Comparison of ENCODE assay signal across 22 cellular contexts in the genomic region with DNA sequence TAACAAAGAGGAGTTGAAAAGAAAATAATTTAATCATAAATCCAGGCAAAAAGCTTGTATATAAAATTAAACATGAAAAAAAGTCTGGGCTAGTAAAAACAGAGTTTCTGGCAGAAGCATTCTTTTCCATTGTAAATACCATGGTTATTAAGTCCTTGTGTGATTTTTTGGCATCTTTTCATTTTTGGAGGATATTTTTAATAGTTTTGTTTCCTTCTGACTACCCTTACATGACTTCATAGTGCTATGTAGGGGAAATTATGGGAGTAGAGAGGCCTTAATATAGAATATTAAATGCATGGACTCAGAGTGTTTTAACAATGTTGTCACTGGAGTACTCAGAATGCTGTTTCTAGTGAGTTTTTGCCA.
DNase-seq lines count a peak whose midpoint lies in the region; ATAC-seq, FAIRE-seq and TF ChIP-seq lines count a peak whose summit lies in the region.
"Had no signal": no experiment of that assay in that cellular context is flagged by ENCODE, and none has a peak within 500 bp of the region (broad histone marks: within the 10 kb centered on the region; RNA-seq: fewer than 3 reads in every experiment).

No MANE protein-coding gene starts in this region.

- no peaks in the 10 kb centered on the region for H3K9me3 ChIP-seq in CD4-positive, CD25-positive, alpha-beta regulatory T cell (ENCODE audit: control insufficient read depth in 2 of 2, low read length in 2 of 2)
- no peaks in the 10 kb centered on the region for H3K9me3 ChIP-seq in skeletal muscle tissue (ENCODE audit: control insufficient read depth in 3 of 3, low read length in 3 of 3)
- H3K9me3 ChIP-seq: adrenal gland, mucosa of descending colon, neutrophil had no signal

- no peak overlapping the region for H3K4me3 ChIP-seq in AG09309 (ENCODE audit: control insufficient read depth, low read depth, low read length)
- no peak overlapping the region for H3K4me3 ChIP-seq in CD4-positive, CD25-positive, alpha-beta regulatory T cell (ENCODE audit: low read depth, low read length)
- no peak overlapping the region for H3K4me3 ChIP-seq in skeletal muscle tissue (ENCODE audit: low read length in 3 of 3)
- H3K4me3 ChIP-seq: adrenal gland, mucosa of descending colon had no signal

- TF ChIP-seq CTCF in AG09309 (IDR thresholded peaks at IDR 0.05; ENCODE audit: control insufficient read depth, insufficient read depth, low read depth, low read length, missing control alignments) = no peak

- H3K4me1 Mint-ChIP-seq in CD4-positive, CD25-positive, alpha-beta regulatory T cell = peaks cover 0 to 7% (median 3%) of the 10 kb centered on the region in 4 donors

- no peaks in the 10 kb centered on the region for H3K36me3 ChIP-seq in CD4-positive, CD25-positive, alpha-beta regulatory T cell (ENCODE audit: control insufficient read depth, insufficient read depth, low read length)
- no peaks in the 10 kb centered on the region for H3K36me3 ChIP-seq in skeletal muscle tissue (ENCODE audit: control insufficient read depth in 3 of 3, insufficient read depth in 3 of 3, low read length in 3 of 3)
- H3K36me3 ChIP-seq: adrenal gland, neutrophil had no signal

- peaks cover 6% of the 10 kb centered on the region for H3K27me3 Mint-ChIP-seq in CD4-positive, CD25-positive, alpha-beta regulatory T cell
- H3K27me3 Mint-ChIP-seq: activated T-helper 17 cell treated with anti-CD3 and anti-CD28 coated beads, Interleukin-2, amount 50 U/mL, for 72 hours had no signal

- FAIRE-seq in endometrium (lab: Jason Lieb, UNC) = peak; percentile 83

- peaks cover 0 to 2% (median 0%) of the 10 kb centered on the region in 7 donors for H3K9me3 Mint-ChIP-seq in CD4-positive, CD25-positive, alpha-beta regulatory T cell
- H3K9me3 Mint-ChIP-seq: activated T-helper 17 cell treated with anti-CD3 and anti-CD28 coated beads, Interleukin-2, amount 50 U/mL, for 72 hours had no signal

- H3K9ac ChIP-seq in skeletal muscle tissue (ENCODE audit: low read depth in 1 of 3, low read length in 3 of 3) = no peak overlapping the region
- H3K9ac ChIP-seq: KMS-11 had no signal

- no peaks in the 10 kb centered on the region for H3K4me1 ChIP-seq in CD4-positive, CD25-positive, alpha-beta regulatory T cell (ENCODE audit: control insufficient read depth, insufficient read depth, low read length, poor library complexity, severe bottlenecking)
- peaks cover 0 to 15% (median 10%) of the 10 kb centered on the region in 3 donors for H3K4me1 ChIP-seq in skeletal muscle tissue (ENCODE audit: control insufficient read depth in 3 of 3, insufficient read depth in 3 of 3, low read length in 3 of 3)

- H3K4me3 Mint-ChIP-seq in CD4-positive, CD25-positive, alpha-beta regulatory T cell = no peak overlapping the region
- H3K4me3 Mint-ChIP-seq: activated T-helper 17 cell treated with anti-CD3 and anti-CD28 coated beads, Interleukin-2, amount 50 U/mL, for 72 hours had no signal

- no peaks in the 10 kb centered on the region for H3K36me3 Mint-ChIP-seq in CD4-positive, CD25-positive, alpha-beta regulatory T cell

- DNase-seq in AG09309 (ENCODE audit: low read depth) = peak; percentile 57
- DNase-seq in CD4-positive, CD25-positive, alpha-beta regulatory T cell = no peak
- DNase-seq in stimulated activated CD4-positive, alpha-beta T cell treated with anti-CD3 and anti-CD28 coated beads, Interleukin-15, amount 100 ng/mL, for 24 hours = no peak
- DNase-seq in HuH-7 (ENCODE audit: low spot score) = no peak
- DNase-seq: adrenal gland; caudate nucleus; COR-L47; erythroblast; glutamatergic neuron; HCEC 1CT; mucosa of descending colon; MV-4-11; NCI-H1694 treated with DMSO at 0.1 percent for 48 hours; NCI-H748 treated with DMSO at 0.1 percent for 48 hours; stimulated activated CD8-positive, alpha-beta memory T cell treated with anti-CD3 and anti-CD28 coated beads, Interleukin-4, amount 100 ng/mL, for 48 hours had no signal

- peak overlapping the region in 2 of 3 donors; percentile 21 to 54 for H3K27ac Mint-ChIP-seq in CD4-positive, CD25-positive, alpha-beta regulatory T cell
- H3K27ac Mint-ChIP-seq: activated T-helper 17 cell treated with anti-CD3 and anti-CD28 coated beads, Interleukin-2, amount 50 U/mL, for 72 hours had no signal

- H3K27ac ChIP-seq in CD4-positive, CD25-positive, alpha-beta regulatory T cell (ENCODE audit: insufficient read depth, low read length, poor library complexity, severe bottlenecking) = no peak overlapping the region
- peak overlapping the region; percentile 65 for H3K27ac ChIP-seq in skeletal muscle tissue (ENCODE audit: low read depth, low read length)
- H3K27ac ChIP-seq: KMS-11, neutrophil had no signal

- H3K27me3 ChIP-seq in CD4-positive, CD25-positive, alpha-beta regulatory T cell (ENCODE audit: control insufficient read depth, insufficient read depth, low read length) = no peaks in the 10 kb centered on the region
- no peaks in the 10 kb centered on the region for H3K27me3 ChIP-seq in skeletal muscle tissue (ENCODE audit: control insufficient read depth in 3 of 3, insufficient read depth in 3 of 3, low read length in 3 of 3)
- H3K27me3 ChIP-seq: adrenal gland had no signal

- ATAC-seq in CD4-positive, CD25-positive, alpha-beta regulatory T cell (ENCODE audit: low read depth in 2 of 2) = no peak
- no peak for ATAC-seq in HG02981 (IDR thresholded peaks at IDR 0.05; ENCODE audit: unreplicated experiment)
- ATAC-seq: left lobe of liver, mucosa of descending colon had no signal
